12 cellular contexts compared by ENCODE assay signal in genomic region chr19:35166100-35167063, GRCh38. TPM values are rescaled to one million over a fixed set of nuclear protein-coding genes. Genes with fewer than 3 reads are reported as not detected.
A peak's percentile ranks its signal among the peaks of the same experiment; 100 is the strongest.
DNase-seq lines count a peak whose midpoint lies in the region; ATAC-seq and TF ChIP-seq lines count a peak whose summit lies in the region.
"Had no signal": no experiment of that assay in that cellular context is flagged by ENCODE, and none has a peak within 500 bp of the region (broad histone marks: within the 10 kb centered on the region; RNA-seq: fewer than 3 reads in every experiment).

No MANE protein-coding gene starts in this region.

- H3K18ac ChIP-seq in mesenchymal stem cell (ENCODE audit: low read depth in 1 of 2, low read length in 2 of 2) = no peak overlapping the region

- no peak overlapping the region for H3K4me2 ChIP-seq in mesenchymal stem cell (ENCODE audit: low read length, poor library complexity, severe bottlenecking)

- CTCF ChIA-PET in HEK293 (lab: Yijun Ruan, JAX) = interaction anchor here (0.6 to 3.6 kb wide), 5 partner anchors 12 to 329 kb away, joined by 3 to 10 read pairs (median 6); partner anchors contain the start of genes FXYD5 and LGI4

- H2AK5ac ChIP-seq in mesenchymal stem cell (ENCODE audit: low read length, severe bottlenecking) = peak overlapping the region; percentile 11

- no peak overlapping the region for H2BK15ac ChIP-seq in mesenchymal stem cell (ENCODE audit: low read depth, poor library complexity, severe bottlenecking)

- H3K4me1 Mint-ChIP-seq in CD4-positive, CD25-positive, alpha-beta regulatory T cell = peaks cover 15 to 60% (median 38%) of the 10 kb centered on the region in 4 donors
- H3K4me1 Mint-ChIP-seq in activated T-helper 2 cell treated with anti-CD3 and anti-CD28 coated beads, Interferon-gamma antibody, Interleukin-2, Interleukin-4, amounts not matched to agents 10 μg/mL and 5 μg/mL and 100 μg/mL, durations not matched to agents 14 hours and 24 hours and 36 hours (ENCODE audit: low read depth) = peaks cover 26% of the 10 kb centered on the region

- H3K9me3 Mint-ChIP-seq in CD4-positive, CD25-positive, alpha-beta regulatory T cell = peaks cover 0 to 36% (median 7%) of the 10 kb centered on the region in 7 donors
- H3K9me3 Mint-ChIP-seq in activated T-helper 2 cell treated with anti-CD3 and anti-CD28 coated beads, Interferon-gamma antibody, Interleukin-2, Interleukin-4, amounts not matched to agents 10 μg/mL and 5 μg/mL and 100 μg/mL, durations not matched to agents 14 hours and 24 hours and 36 hours = peaks cover 49% of the 10 kb centered on the region

- H3K36me3 ChIP-seq in CD4-positive, CD25-positive, alpha-beta regulatory T cell (ENCODE audit: control insufficient read depth, insufficient read depth, low read length) = peaks cover 88% of the 10 kb centered on the region
- peaks cover 28 to 84% of the 10 kb centered on the region in 2 experiments for H3K36me3 ChIP-seq in HEK293 (ENCODE audit: control insufficient read depth in 2 of 2, insufficient read depth in 1 of 2, low read length in 2 of 2)
- peaks cover 34 to 88% of the 10 kb centered on the region in 2 experiments for H3K36me3 ChIP-seq in mesenchymal stem cell (ENCODE audit: control insufficient read depth in 1 of 2, insufficient read depth in 2 of 2, low read depth in 1 of 2, low read length in 2 of 2)

- H3K79me1 ChIP-seq in mesenchymal stem cell (replicated peaks; ENCODE audit: low read length, poor library complexity, severe bottlenecking) = peaks cover 2% of the 10 kb centered on the region

- no peak overlapping the region for H3K4ac ChIP-seq in mesenchymal stem cell (ENCODE audit: low read depth in 1 of 2, low read length in 2 of 2)

- H3K9ac ChIP-seq in mesenchymal stem cell (ENCODE audit: low read length) = no peak overlapping the region

- H2BK5ac ChIP-seq in mesenchymal stem cell (ENCODE audit: low read depth, low read length, poor library complexity, severe bottlenecking) = no peak overlapping the region

- H3K27ac ChIP-seq in CD4-positive, CD25-positive, alpha-beta regulatory T cell (ENCODE audit: insufficient read depth, low read length, poor library complexity, severe bottlenecking) = peak overlapping the region; percentile 47
- H3K27ac ChIP-seq in HEK293 (ENCODE audit: extremely low read depth, low read depth, low read length) (no peak overlapping the region), mesenchymal stem cell (ENCODE audit: low read length, poor library complexity, severe bottlenecking) (peak overlapping the region; percentile 51)
- H3K27ac ChIP-seq: C4-2B had no signal

- no peak for ATAC-seq in CD4-positive, CD25-positive, alpha-beta regulatory T cell (ENCODE audit: low read depth in 2 of 2)
- no peak for ATAC-seq in GM21423 (IDR thresholded peaks at IDR 0.05; ENCODE audit: unreplicated experiment)

- H2BK120ac ChIP-seq in mesenchymal stem cell (ENCODE audit: low read depth, low read length) = no peak overlapping the region

- no peak overlapping the region for H3K23ac ChIP-seq in mesenchymal stem cell (ENCODE audit: low read length in 2 of 2)

- H3K27me3 ChIP-seq in CD4-positive, CD25-positive, alpha-beta regulatory T cell (ENCODE audit: control insufficient read depth, insufficient read depth, low read length) = no peaks in the 10 kb centered on the region
- H3K27me3 ChIP-seq in mesenchymal stem cell (ENCODE audit: control insufficient read depth in 1 of 2, insufficient read depth in 1 of 2, low read length in 2 of 2) = no peaks in the 10 kb centered on the region
- H3K27me3 ChIP-seq: Peyer's patch had no signal

- no peak overlapping the region for H4K91ac ChIP-seq in mesenchymal stem cell (ENCODE audit: low read length)

- H3K4me1 ChIP-seq in CD4-positive, CD25-positive, alpha-beta regulatory T cell (ENCODE audit: control insufficient read depth, insufficient read depth, low read length, poor library complexity, severe bottlenecking) = peaks cover 25% of the 10 kb centered on the region
- no peaks in the 10 kb centered on the region for H3K4me1 ChIP-seq in HEK293 (ENCODE audit: control insufficient read depth, insufficient read depth, low read length)
- H3K4me1 ChIP-seq in mesenchymal stem cell (ENCODE audit: control insufficient read depth, insufficient read depth, low read depth, low read length) = peaks cover 19% of the 10 kb centered on the region

- no peaks in the 10 kb centered on the region for H3K27me3 Mint-ChIP-seq in CD4-positive, CD25-positive, alpha-beta regulatory T cell
- H3K27me3 Mint-ChIP-seq in activated T-helper 2 cell treated with anti-CD3 and anti-CD28 coated beads, Interferon-gamma antibody, Interleukin-2, Interleukin-4, amounts not matched to agents 10 μg/mL and 5 μg/mL and 100 μg/mL, durations not matched to agents 14 hours and 24 hours and 36 hours (ENCODE audit: low read depth) = no peaks in the 10 kb centered on the region

- H2BK12ac ChIP-seq in mesenchymal stem cell (ENCODE audit: low read length in 2 of 2) = no peak overlapping the region

- peaks cover 72% of the 10 kb centered on the region for H3K36me3 Mint-ChIP-seq in CD4-positive, CD25-positive, alpha-beta regulatory T cell
- H3K36me3 Mint-ChIP-seq in activated T-helper 2 cell treated with anti-CD3 and anti-CD28 coated beads, Interferon-gamma antibody, Interleukin-2, Interleukin-4, amounts not matched to agents 10 μg/mL and 5 μg/mL and 100 μg/mL, durations not matched to agents 14 hours and 24 hours and 36 hours (ENCODE audit: low read depth) = peaks cover 97% of the 10 kb centered on the region

- intact Hi-C loops in activated T-helper 2 cell treated with anti-CD3 and anti-CD28 coated beads, Interferon-gamma antibody, Interleukin-2, Interleukin-4, amounts not matched to agents 10 μg/mL and 5 μg/mL and 100 μg/mL, durations not matched to agents 14 hours and 24 hours and 36 hours (cut with micrococcal nuclease) = no loop called here

- no peak for DNase-seq in CD4-positive, CD25-positive, alpha-beta regulatory T cell
- no peak for DNase-seq in activated T-helper 2 cell treated with anti-CD3 and anti-CD28 coated beads, Interferon-gamma antibody, Interleukin-2, Interleukin-4, amounts not matched to agents 10 μg/mL and 5 μg/mL and 100 μg/mL, durations not matched to agents 14 hours and 24 hours and 36 hours (ENCODE audit: low spot score)
- no peak for DNase-seq in mesenchymal stem cell
- no peak for DNase-seq in DMS53 (lab: John Stamatoyannopoulos, UW)
- DNase-seq in NCI-H2196 treated with DMSO at 0.1 percent for 48 hours (lab: John Stamatoyannopoulos, UW; ENCODE audit: unreplicated experiment) = no peak
- DNase-seq in NCI-H187 treated with DMSO at 0.1 percent for 48 hours (lab: John Stamatoyannopoulos, UW) = no peak
- DNase-seq: NCI-H2227 treated with DMSO at 0.1 percent for 48 hours; stimulated activated CD4-positive, alpha-beta T cell treated with anti-CD3 and anti-CD28 coated beads, Interleukin-4, amount 100 ng/mL, for 24 hours had no signal

- no peak overlapping the region for H3K14ac ChIP-seq in mesenchymal stem cell (ENCODE audit: low read length in 2 of 2)

- WGBS in mesenchymal stem cell = 100% methylated on average over 1 of the region's 7 CpGs

- H3K9me3 ChIP-seq in CD4-positive, CD25-positive, alpha-beta regulatory T cell (ENCODE audit: control insufficient read depth in 2 of 2, low read length in 2 of 2) = peaks cover 13 to 29% of the 10 kb centered on the region in 2 experiments
- H3K9me3 ChIP-seq in HEK293 (ENCODE audit: control insufficient read depth, insufficient read depth, low read depth, low read length) (peaks cover 9% of the 10 kb centered on the region), mesenchymal stem cell (ENCODE audit: control insufficient read depth, low read length) (peaks cover 54% of the 10 kb centered on the region)

- no peak overlapping the region for H4K8ac ChIP-seq in mesenchymal stem cell (ENCODE audit: low read length)

- peak overlapping the region; percentile 51 for H3K4me3 ChIP-seq in CD4-positive, CD25-positive, alpha-beta regulatory T cell (ENCODE audit: low read depth, low read length)
- H3K4me3 ChIP-seq in HEK293 (ENCODE audit: low read depth, low read length) = no peak overlapping the region
- no peak overlapping the region for H3K4me3 ChIP-seq in mesenchymal stem cell (ENCODE audit: insufficient read depth in 1 of 2, low read depth in 1 of 2, low read length in 2 of 2)
- H3K4me3 ChIP-seq: Peyer's patch had no signal

- no peak overlapping the region for H2AFZ ChIP-seq in mesenchymal stem cell (ENCODE audit: low read depth, low read length)

- peak overlapping the region; percentile 55 to 82 (median 62) for H3K4me3 Mint-ChIP-seq in CD4-positive, CD25-positive, alpha-beta regulatory T cell
- peak overlapping the region; percentile 26 for H3K4me3 Mint-ChIP-seq in activated T-helper 2 cell treated with anti-CD3 and anti-CD28 coated beads, Interferon-gamma antibody, Interleukin-2, Interleukin-4, amounts not matched to agents 10 μg/mL and 5 μg/mL and 100 μg/mL, durations not matched to agents 14 hours and 24 hours and 36 hours (ENCODE audit: low read depth)

- no peak for TF ChIP-seq CTCF in HEK293 (tag by site-specific recombination; IDR thresholded peaks at IDR 0.05)

- H3K27ac Mint-ChIP-seq in CD4-positive, CD25-positive, alpha-beta regulatory T cell = peak overlapping the region; percentile 93 to 97 (median 97)
- H3K27ac Mint-ChIP-seq in activated T-helper 2 cell treated with anti-CD3 and anti-CD28 coated beads, Interferon-gamma antibody, Interleukin-2, Interleukin-4, amounts not matched to agents 10 μg/mL and 5 μg/mL and 100 μg/mL, durations not matched to agents 14 hours and 24 hours and 36 hours = peak overlapping the region; percentile 65

- POLR2A ChIA-PET in HEK293 (lab: Yijun Ruan, JAX) = no interaction called here

RNA-seq across cellular contexts. Expression of gene FXYD5, which starts 11.8 kb away (rescaled TPM):
- total RNA-seq in CD4-positive, CD25-positive, alpha-beta regulatory T cell = 503 TPM
- 100 to 1,000 TPM; 465 to 575 (median 487) TPM for polyA plus RNA-seq in CD4-positive, CD25-positive, alpha-beta regulatory T cell
- 257 and 271 TPM in 2 replicates for total RNA-seq in activated T-helper 2 cell treated with anti-CD3 and anti-CD28 coated beads, Interferon-gamma antibody, Interleukin-2, Interleukin-4, amounts not matched to agents 10 μg/mL and 5 μg/mL and 100 μg/mL, durations not matched to agents 14 hours and 24 hours and 36 hours
- 248 TPM for polyA plus RNA-seq in mesenchymal stem cell (2013, experiment 1 of 2)
- polyA plus RNA-seq in mesenchymal stem cell (2013, experiment 2 of 2) = 237 TPM

RNA-seq across cellular contexts. Expression of gene FXYD7, which starts 23.3 kb away (rescaled TPM):
- total RNA-seq in CD4-positive, CD25-positive, alpha-beta regulatory T cell = 9.3 TPM
- 1 to 10 TPM; 3.2 to 6.8 (median 4.7) TPM for polyA plus RNA-seq in CD4-positive, CD25-positive, alpha-beta regulatory T cell
- 0.28 TPM in 1 of 2 replicates, not detected in the other for total RNA-seq in activated T-helper 2 cell treated with anti-CD3 and anti-CD28 coated beads, Interferon-gamma antibody, Interleukin-2, Interleukin-4, amounts not matched to agents 10 μg/mL and 5 μg/mL and 100 μg/mL, durations not matched to agents 14 hours and 24 hours and 36 hours
- polyA plus RNA-seq in mesenchymal stem cell (2013, experiment 1 of 2) = 0.07 TPM
- not detected for polyA plus RNA-seq in mesenchymal stem cell (2013, experiment 2 of 2)
- total RNA-seq: Peyer's patch had no signal

RNA-seq across cellular contexts. Expression of gene FXYD1, which starts 27.8 kb away (rescaled TPM):
- 1.6 TPM for total RNA-seq in CD4-positive, CD25-positive, alpha-beta regulatory T cell
- 1 to 10 TPM; 2.1 to 3.7 (median 2.7) TPM for polyA plus RNA-seq in CD4-positive, CD25-positive, alpha-beta regulatory T cell
- 0.71 TPM in 1 of 2 replicates, not detected in the other for total RNA-seq in activated T-helper 2 cell treated with anti-CD3 and anti-CD28 coated beads, Interferon-gamma antibody, Interleukin-2, Interleukin-4, amounts not matched to agents 10 μg/mL and 5 μg/mL and 100 μg/mL, durations not matched to agents 14 hours and 24 hours and 36 hours
- polyA plus RNA-seq in mesenchymal stem cell (2013, experiment 1 of 2) = 0.33 TPM
- 0.33 TPM for polyA plus RNA-seq in mesenchymal stem cell (2013, experiment 2 of 2)

RNA-seq across cellular contexts. Expression of gene LGI4, which starts 31.5 kb away (rescaled TPM):
- 0.64 TPM for total RNA-seq in CD4-positive, CD25-positive, alpha-beta regulatory T cell
- polyA plus RNA-seq in CD4-positive, CD25-positive, alpha-beta regulatory T cell = not detected
- 0.27 TPM in 1 of 2 replicates, not detected in the other for total RNA-seq in activated T-helper 2 cell treated with anti-CD3 and anti-CD28 coated beads, Interferon-gamma antibody, Interleukin-2, Interleukin-4, amounts not matched to agents 10 μg/mL and 5 μg/mL and 100 μg/mL, durations not matched to agents 14 hours and 24 hours and 36 hours
- 0.15 TPM for polyA plus RNA-seq in mesenchymal stem cell (2013, experiment 1 of 2)
- polyA plus RNA-seq in mesenchymal stem cell (2013, experiment 2 of 2) = 0.11 TPM

RNA-seq across cellular contexts. Expression of gene FXYD3, which starts 50.8 kb away (rescaled TPM):
- total RNA-seq in CD4-positive, CD25-positive, alpha-beta regulatory T cell = not detected
- not detected for polyA plus RNA-seq in CD4-positive, CD25-positive, alpha-beta regulatory T cell
- not detected in 2 replicates for total RNA-seq in activated T-helper 2 cell treated with anti-CD3 and anti-CD28 coated beads, Interferon-gamma antibody, Interleukin-2, Interleukin-4, amounts not matched to agents 10 μg/mL and 5 μg/mL and 100 μg/mL, durations not matched to agents 14 hours and 24 hours and 36 hours
- polyA plus RNA-seq in mesenchymal stem cell (2013, experiment 1 of 2) = not detected
- not detected for polyA plus RNA-seq in mesenchymal stem cell (2013, experiment 2 of 2)
